In genomic region chr20:18224968-18225568, GRCh38 we compare ENCODE assay signal across 8 cellular contexts.
DNase-seq lines count a peak whose midpoint lies in the region; ATAC-seq and TF ChIP-seq lines count a peak whose summit lies in the region.

No MANE protein-coding gene starts in this region.

- ATAC-seq in SK-N-SH treated with all-trans-retinoic acid at 6 μM for 48 hours (peak; percentile 88), GM21367 (IDR thresholded peaks at IDR 0.05; ENCODE audit: unreplicated experiment) (no peak), GM18909 (IDR thresholded peaks at IDR 0.05; ENCODE audit: poor library complexity, unreplicated experiment) (no peak), HG03139 (IDR thresholded peaks at IDR 0.05; ENCODE audit: unreplicated experiment) (no peak), HG03432 (IDR thresholded peaks at IDR 0.05; ENCODE audit: unreplicated experiment) (no peak)

- DNase-seq in GM04504 (ENCODE audit: low read depth), result peak; percentile 23
- peak; percentile 37 for DNase-seq in glomerular endothelial cell (ENCODE audit: extremely low read depth, low read depth, low spot score)
- DNase-seq in putamen (ENCODE audit: low spot score), result peak; percentile 39

TF ChIP-seq in SK-N-SH treated with all-trans-retinoic acid at 6 μM for 48 hours, 23 proteins besides CTCF, POLR2A, EP300 and RAD21:
- TF ChIP-seq CREB5 (CRISPR knock-in tag; IDR thresholded peaks at IDR 0.05; ENCODE audit: low read depth) (no peak), GLIS3 (CRISPR knock-in tag; IDR thresholded peaks at IDR 0.05) (no peak), CSDC2 (CRISPR knock-in tag; IDR thresholded peaks at IDR 0.05) (no peak)
